In genomic region chrX:154821523-154821922, GRCh38 we compare ENCODE assay signal across 24 cellular contexts. TPM values are rescaled to one million over a fixed set of nuclear protein-coding genes. Genes with fewer than 3 reads are reported as not detected.
DNase-seq lines count a peak whose midpoint lies in the region; ATAC-seq, FAIRE-seq and TF ChIP-seq lines count a peak whose summit lies in the region.
"Had no signal": no experiment of that assay in that cellular context is flagged by ENCODE, and none has a peak within 500 bp of the region (broad histone marks: within the 10 kb centered on the region; RNA-seq: fewer than 3 reads in every experiment).

No MANE protein-coding gene starts in this region.

- no peak for TF ChIP-seq CTCF in GM23338 (conservative IDR thresholded peaks at IDR 0.05; ENCODE audit: low read depth in 2 of 2)
- no peak for TF ChIP-seq CTCF in K562 (IDR thresholded peaks at IDR 0.05 in 2 of 3, conservative IDR thresholded peaks at IDR 0.05 in 1 of 3; ENCODE audit: insufficient read depth in 2 of 3, low read depth in 1 of 3, low read length in 3 of 3)

- POLR2A ChIA-PET in K562 (lab: Yijun Ruan, JAX): interaction anchor here (0.8 to 1.9 kb wide), 3 partner anchors 10 to 52 kb away, joined by 4 to 7 read pairs (median 4); no protein-coding TSS in a partner anchor

- H2BK15ac ChIP-seq in mesendoderm (replicated peaks; ENCODE audit: low read depth): no peak overlapping the region

- no peak overlapping the region for H2AFZ ChIP-seq in GM23338
- H2AFZ ChIP-seq in K562 (ENCODE audit: low read depth, low read length): peak overlapping the region; percentile 83

- peaks cover 12% of the 10 kb centered on the region; the same call in 1 of the 2 replicates for H3K4me1 ChIP-seq in GM23338 (ENCODE audit: insufficient read depth)
- H3K4me1 ChIP-seq in HUES64 (ENCODE audit: insufficient read depth, low read length): peaks cover 27% of the 10 kb centered on the region
- H3K4me1 ChIP-seq in K562 (replicated peaks in 1 of 2; ENCODE audit: control insufficient read depth in 2 of 2, insufficient read depth in 2 of 2, low read length in 2 of 2): peaks cover 22 to 37% of the 10 kb centered on the region in 2 experiments; a peak in 4 of 5 replicates
- no peaks in the 10 kb centered on the region for H3K4me1 ChIP-seq in mesendoderm (ENCODE audit: control insufficient read depth, low read depth, low read length)
- H3K4me1 ChIP-seq: A549 had no signal

- no peaks in the 10 kb centered on the region for H3K9me3 ChIP-seq in HUES64 (ENCODE audit: insufficient read depth, low read depth, low read length)
- H3K9me3 ChIP-seq in K562 (replicated peaks; ENCODE audit: control insufficient read depth, insufficient read depth, low read depth, low read length): no peaks in the 10 kb centered on the region
- H3K9me3 ChIP-seq: A549 had no signal

- no peak overlapping the region for H3K4me3 ChIP-seq in GM23338
- H3K4me3 ChIP-seq in HUES64 (ENCODE audit: low read length): no peak overlapping the region
- no peak overlapping the region for H3K4me3 ChIP-seq in K562
- no peak overlapping the region for H3K4me3 ChIP-seq in mesendoderm (ENCODE audit: low read length)
- H3K4me3 ChIP-seq: A549, HAP-1 had no signal

- H3F3A ChIP-seq in GM23338 (replicated peaks; ENCODE audit: low read depth): 0 out of 2 replicates have a peak, but pooled peaks cover 4% of the 10 kb centered on the region

- no TSS peak for BruUV-seq in K562 (replicated peaks; lab: Mats Ljungman, UMichigan)

- no peak overlapping the region for H3K4ac ChIP-seq in mesendoderm (ENCODE audit: low read depth, low read length)

- H3K36me3 ChIP-seq in GM23338 (ENCODE audit: insufficient read depth) (no peaks in the 10 kb centered on the region), HUES64 (ENCODE audit: insufficient read depth, low read length) (no peaks in the 10 kb centered on the region), K562 (ENCODE audit: control insufficient read depth, insufficient read depth, low read length) (no peaks in the 10 kb centered on the region), mesendoderm (ENCODE audit: control insufficient read depth, insufficient read depth, low read length) (no peaks in the 10 kb centered on the region)
- H3K36me3 ChIP-seq: HAP-1 had no signal

- peaks cover 14% of the 10 kb centered on the region for H3K9me3 Mint-ChIP-seq in GM23338

- H2AK5ac ChIP-seq in mesendoderm (ENCODE audit: low read length): no peak overlapping the region

- no peak for FAIRE-seq in K562 (lab: Jason Lieb, UNC)
- FAIRE-seq: A549, GM12892, GM18507 had no signal

- no peak for TF ChIP-seq EP300 in K562 (IDR thresholded peaks at IDR 0.05; ENCODE audit: low read length)

- no peak overlapping the region for H3K56ac ChIP-seq in mesendoderm (ENCODE audit: low read length)

- no peak overlapping the region for H2BK5ac ChIP-seq in mesendoderm (ENCODE audit: low read length)

- H2BK120ac ChIP-seq in mesendoderm (ENCODE audit: low read depth, low read length): no peak overlapping the region

- CTCF ChIA-PET in K562 (lab: Yijun Ruan, JAX; ENCODE audit: low intra/inter-chr PET ratio): no interaction called here

- no peaks in the 10 kb centered on the region for H3K79me1 ChIP-seq in mesendoderm (ENCODE audit: low read length)

- H4K5ac ChIP-seq in mesendoderm (ENCODE audit: low read length): no peak overlapping the region

- no peaks in the 10 kb centered on the region for H3K27me3 ChIP-seq in GM23338 (ENCODE audit: insufficient read depth)
- no peaks in the 10 kb centered on the region for H3K27me3 ChIP-seq in HUES64 (ENCODE audit: insufficient read depth, low read length)
- H3K27me3 ChIP-seq in K562 (ENCODE audit: control insufficient read depth in 2 of 2, insufficient read depth in 2 of 2, low read length in 2 of 2): no peaks in the 10 kb centered on the region
- no peaks in the 10 kb centered on the region for H3K27me3 ChIP-seq in mesendoderm (ENCODE audit: insufficient read depth, low read length, poor library complexity)

- peaks cover 4% of the 10 kb centered on the region for H3K27me3 Mint-ChIP-seq in GM23338 (ENCODE audit: insufficient read depth, low read depth, poor library complexity)
- H3K27me3 Mint-ChIP-seq: CD4-positive, alpha-beta memory T cell had no signal

- H3K4me2 ChIP-seq in GM23338: 0 out of 2 replicates have a peak overlapping the region, but pooled peaks have one; percentile 50
- H3K4me2 ChIP-seq in K562 (ENCODE audit: insufficient read depth, low read length): peak overlapping the region; percentile 18; the same call in 1 of the 2 replicates
- H3K4me2 ChIP-seq in mesendoderm (ENCODE audit: low read length): no peak overlapping the region
- H3K4me2 ChIP-seq: A549, KMS-11 had no signal

- peaks cover 18% of the 10 kb centered on the region for H3K36me3 Mint-ChIP-seq in GM23338 (ENCODE audit: low read depth)
- H3K36me3 Mint-ChIP-seq: CD4-positive, alpha-beta memory T cell had no signal

- H3K79me2 ChIP-seq in GM23338 (replicated peaks; ENCODE audit: insufficient read depth) (no peaks in the 10 kb centered on the region), K562 (ENCODE audit: control insufficient read depth, insufficient read depth, low read length) (peaks cover 9% of the 10 kb centered on the region; the same call in 1 of the 3 replicates), mesendoderm (ENCODE audit: control insufficient read depth, insufficient read depth, low read length) (no peaks in the 10 kb centered on the region)

- no peak overlapping the region for H3K4me3 Mint-ChIP-seq in GM23338
- H3K4me3 Mint-ChIP-seq: CD4-positive, alpha-beta memory T cell had no signal

- no peak for TF ChIP-seq RAD21 in K562 (CRISPR knock-in tag; conservative IDR thresholded peaks at IDR 0.05 in 1 of 2, IDR thresholded peaks at IDR 0.05 in 1 of 2)

- no peaks in the 10 kb centered on the region for H3K9me2 ChIP-seq in GM23338 (ENCODE audit: insufficient read depth)

- no peak overlapping the region for H3K23ac ChIP-seq in mesendoderm (ENCODE audit: low read length)

- in situ Hi-C loops in K562 (cut with MboI): no loop called here

- H3K9me1 ChIP-seq in K562 (ENCODE audit: control insufficient read depth, insufficient read depth, low read length): no peaks in the 10 kb centered on the region

- ATAC-seq in GM23338 (no peak), K562 (no peak), HG02571 (IDR thresholded peaks at IDR 0.05; ENCODE audit: unreplicated experiment) (no peak)
- ATAC-seq: A549 had no signal

- H4K8ac ChIP-seq in mesendoderm (ENCODE audit: low read depth, low read length): no peak overlapping the region

- intact Hi-C loops in K562 (cut with micrococcal nuclease): no loop called here

- peak overlapping the region; percentile 91 for H3K27ac Mint-ChIP-seq in GM23338

- H3K4me1 Mint-ChIP-seq in GM23338: peaks cover 36% of the 10 kb centered on the region
- H3K4me1 Mint-ChIP-seq: CD4-positive, alpha-beta memory T cell had no signal

- H3K9ac ChIP-seq in HUES64 (ENCODE audit: low read depth, low read length) (no peak overlapping the region), K562 (ENCODE audit: insufficient read depth in 1 of 2, low read depth in 2 of 2, low read length in 2 of 2) (no peak overlapping the region), mesendoderm (ENCODE audit: low read length) (no peak overlapping the region)
- H3K9ac ChIP-seq: KMS-11 had no signal

- DNase-seq in GM23338 (ENCODE audit: low spot score) (no peak), K562 (ENCODE audit: extremely low read depth in 1 of 4, low spot score in 3 of 4) (no peak), mesendoderm (peak; percentile 74), NCI-H187 (lab: John Stamatoyannopoulos, UW) (no peak), NCI-H2081 (lab: John Stamatoyannopoulos, UW) (no peak)
- DNase-seq: AML-193; CD4-positive, alpha-beta memory T cell; DMS153; DMS79; GDM1; GOT3 had no signal

- no peak for TF ChIP-seq POLR2A in K562 (conservative IDR thresholded peaks at IDR 0.05)

- H3K27ac ChIP-seq in GM23338 (ENCODE audit: low read depth) (peak overlapping the region; percentile 96), HUES64 (ENCODE audit: low read depth, low read length) (peak overlapping the region; percentile 79; the same call in 1 of the 2 replicates), K562 (ENCODE audit: extremely low read depth, low read depth, low read length) (peak overlapping the region; percentile 50), mesendoderm (ENCODE audit: low read depth, low read length) (no peak overlapping the region)
- H3K27ac ChIP-seq: 22Rv1, A549, C4-2B, HL-60, KMS-11 had no signal

- H3K18ac ChIP-seq in mesendoderm (ENCODE audit: low read length): no peak overlapping the region

- H4K20me1 ChIP-seq in GM23338 (replicated peaks; ENCODE audit: insufficient read depth) (no peaks in the 10 kb centered on the region), K562 (replicated peaks; ENCODE audit: control insufficient read depth, insufficient read depth, low read length) (no peaks in the 10 kb centered on the region)

RNA-seq across cellular contexts. Expression of gene SMIM9, which starts 12.9 kb away (rescaled TPM):
- not detected in 2 replicates for total RNA-seq in GM23338 (2014; rRNA removed; shearing (Covaris generic))
- polyA plus RNA-seq in GM23338 (2016; fragmentation: Nextera tagmentation; extraction: Ambion mirVana) (not detected in 2 replicates), K562 (2011; rRNA removed) (not detected in 2 replicates), K562 (2014; fragmentation: Illumina TruSeq; extraction: Trizol) (not detected in 2 replicates), K562 (2014; fragmentation: Nextera tagmentation; extraction: Ambion mirVana) (under 1 TPM in 1 of 2 experiments, not detected in 1; 0.08 TPM), K562 (2014; rRNA removed) (not detected in 2 replicates)
- not detected for polyA plus RNA-seq in HUES64 (2013, experiment 1 of 2)
- not detected for polyA plus RNA-seq in HUES64 (2013, experiment 2 of 2)
- not detected in 2 replicates for total RNA-seq in K562 (2011; cell fraction: chromatin; rRNA removed; ENCODE audit: low replicate concordance)
- total RNA-seq in K562 (2011; cell fraction: nucleolus; rRNA removed): not detected in 2 replicates
- not detected in 2 replicates for total RNA-seq in K562 (2011; cell fraction: nucleoplasm; rRNA removed)
- total RNA-seq in K562 (2014; rRNA removed) (not detected in 2 replicates), K562 (2014; rRNA removed; fragmentation: Illumina TruSeq; extraction: Trizol) (not detected in 2 replicates), K562 (2015; rRNA removed; fragmentation: Illumina TruSeq; extraction: Trizol) (not detected in 2 replicates), K562 (2021) (not detected in 2 replicates)
- not detected in 2 replicates for polyA plus RNA-seq in K562 (2011; cell fraction: cytosol; rRNA removed)
- not detected in 2 replicates for polyA plus RNA-seq in K562 (2011; cell fraction: nucleus; rRNA removed)
- polyA plus RNA-seq in K562 (2012): not detected in 2 replicates
- polyA minus RNA-seq in K562 (2011; rRNA and poly(A)+ RNA removed): not detected in 2 replicates
- not detected in 2 replicates for polyA minus RNA-seq in K562 (2011; cell fraction: cytosol; rRNA and poly(A)+ RNA removed)
- polyA minus RNA-seq in K562 (2011; cell fraction: nucleus; rRNA and poly(A)+ RNA removed): not detected in 2 replicates
- polyA plus RNA-seq in mesendoderm (2013, experiment 1 of 2): not detected
- polyA plus RNA-seq in mesendoderm (2013, experiment 2 of 2): not detected
- total RNA-seq: CD4-positive, alpha-beta memory T cell; Daoy; HT1080 had no signal
- polyA plus RNA-seq: A549; BJ; CD4-positive, alpha-beta memory T cell had no signal

RNA-seq across cellular contexts. Expression of gene MPP1, which starts 16.2 kb away (rescaled TPM):
- 24.4 and 27.2 TPM in 2 replicates for total RNA-seq in GM23338 (2014; rRNA removed; shearing (Covaris generic))
- polyA plus RNA-seq in GM23338 (2016; fragmentation: Nextera tagmentation; extraction: Ambion mirVana) (17.8 and 18.7 TPM in 2 replicates), K562 (2011; rRNA removed) (354 and 391 TPM in 2 replicates), K562 (2014; fragmentation: Illumina TruSeq; extraction: Trizol) (339 and 395 TPM in 2 replicates), K562 (2014; fragmentation: Nextera tagmentation; extraction: Ambion mirVana) (100 to 1,000 TPM; 271 to 305 TPM), K562 (2014; rRNA removed) (283 and 336 TPM in 2 replicates)
- polyA plus RNA-seq in HUES64 (2013, experiment 1 of 2): 8.9 TPM
- 12.8 TPM for polyA plus RNA-seq in HUES64 (2013, experiment 2 of 2)
- total RNA-seq in K562 (2011; cell fraction: chromatin; rRNA removed; ENCODE audit: low replicate concordance): 409 and 526 TPM in 2 replicates
- 213 and 246 TPM in 2 replicates for total RNA-seq in K562 (2011; cell fraction: nucleolus; rRNA removed)
- total RNA-seq in K562 (2011; cell fraction: nucleoplasm; rRNA removed): 345 and 458 TPM in 2 replicates
- total RNA-seq in K562 (2014; rRNA removed) (276 and 289 TPM in 2 replicates), K562 (2014; rRNA removed; fragmentation: Illumina TruSeq; extraction: Trizol) (267 and 280 TPM in 2 replicates), K562 (2015; rRNA removed; fragmentation: Illumina TruSeq; extraction: Trizol) (220 and 227 TPM in 2 replicates), K562 (2021) (290 and 305 TPM in 2 replicates)
- 231 and 288 TPM in 2 replicates for polyA plus RNA-seq in K562 (2011; cell fraction: cytosol; rRNA removed)
- 756 and 889 TPM in 2 replicates for polyA plus RNA-seq in K562 (2011; cell fraction: nucleus; rRNA removed)
- 313 and 332 TPM in 2 replicates for polyA plus RNA-seq in K562 (2012)
- 344 and 367 TPM in 2 replicates for polyA minus RNA-seq in K562 (2011; rRNA and poly(A)+ RNA removed)
- 226 and 236 TPM in 2 replicates for polyA minus RNA-seq in K562 (2011; cell fraction: cytosol; rRNA and poly(A)+ RNA removed)
- polyA minus RNA-seq in K562 (2011; cell fraction: nucleus; rRNA and poly(A)+ RNA removed): 190 and 313 TPM in 2 replicates
- polyA plus RNA-seq in mesendoderm (2013, experiment 1 of 2): 15.1 TPM
- 15.6 TPM for polyA plus RNA-seq in mesendoderm (2013, experiment 2 of 2)

RNA-seq across cellular contexts. Expression of gene DKC1, which starts 58.9 kb away (rescaled TPM):
- total RNA-seq in GM23338 (2014; rRNA removed; shearing (Covaris generic)): 101 and 120 TPM in 2 replicates
- polyA plus RNA-seq in GM23338 (2016; fragmentation: Nextera tagmentation; extraction: Ambion mirVana): 154 and 165 TPM in 2 replicates
- polyA plus RNA-seq in HUES64 (2013, experiment 1 of 2): 102 TPM
- 94.8 TPM for polyA plus RNA-seq in HUES64 (2013, experiment 2 of 2)
- total RNA-seq in K562 (2011; cell fraction: chromatin; rRNA removed; ENCODE audit: low replicate concordance): 654 and 916 TPM in 2 replicates
- 268 and 327 TPM in 2 replicates for total RNA-seq in K562 (2011; cell fraction: nucleolus; rRNA removed)
- total RNA-seq in K562 (2011; cell fraction: nucleoplasm; rRNA removed): 529 and 542 TPM in 2 replicates
- total RNA-seq in K562 (2014; rRNA removed): 160 and 212 TPM in 2 replicates
- 208 and 229 TPM in 2 replicates for total RNA-seq in K562 (2014; rRNA removed; fragmentation: Illumina TruSeq; extraction: Trizol)
- 239 and 241 TPM in 2 replicates for total RNA-seq in K562 (2015; rRNA removed; fragmentation: Illumina TruSeq; extraction: Trizol)
- 191 and 205 TPM in 2 replicates for total RNA-seq in K562 (2021)
- 210 and 219 TPM in 2 replicates for polyA plus RNA-seq in K562 (2011; rRNA removed)
- polyA plus RNA-seq in K562 (2011; cell fraction: cytosol; rRNA removed): 115 and 148 TPM in 2 replicates
- polyA plus RNA-seq in K562 (2011; cell fraction: nucleus; rRNA removed): 348 and 507 TPM in 2 replicates
- polyA plus RNA-seq in K562 (2012): 129 and 208 TPM in 2 replicates
- polyA plus RNA-seq in K562 (2014; fragmentation: Illumina TruSeq; extraction: Trizol): 250 and 260 TPM in 2 replicates
- 100 to 1,000 TPM; 209 to 313 TPM for polyA plus RNA-seq in K562 (2014; fragmentation: Nextera tagmentation; extraction: Ambion mirVana)
- 217 and 230 TPM in 2 replicates for polyA plus RNA-seq in K562 (2014; rRNA removed)
- 341 and 365 TPM in 2 replicates for polyA minus RNA-seq in K562 (2011; rRNA and poly(A)+ RNA removed)
- polyA minus RNA-seq in K562 (2011; cell fraction: cytosol; rRNA and poly(A)+ RNA removed): 89.2 and 121 TPM in 2 replicates
- polyA minus RNA-seq in K562 (2011; cell fraction: nucleus; rRNA and poly(A)+ RNA removed): 172 and 307 TPM in 2 replicates
- polyA plus RNA-seq in mesendoderm (2013, experiment 1 of 2): 191 TPM
- polyA plus RNA-seq in mesendoderm (2013, experiment 2 of 2): 182 TPM
